ENCODE assay signal across 7 cellular contexts in genomic region chr16:34062620-34063253, GRCh38.
DNase-seq lines count a peak whose midpoint lies in the region; ATAC-seq, FAIRE-seq and TF ChIP-seq lines count a peak whose summit lies in the region.
"Not testable (repeated sequence)": the region's sequence is repeated elsewhere in the genome, so short reads cannot be mapped to it uniquely, and the experiment has no call there.

No MANE protein-coding gene starts in this region.

- not testable (repeated sequence) for H3K36me3 ChIP-seq in K562 (ENCODE audit: control insufficient read depth, insufficient read depth, low read length); lung (ENCODE audit: control insufficient read depth in 2 of 2, insufficient read depth in 2 of 2, low read length in 2 of 2)

- peaks cover 17% of the 10 kb centered on the region for H3K36me3 Mint-ChIP-seq in stimulated activated memory B cell treated with anti-CD40 and anti-IgM and Interleukin-4, amounts not matched to agents 10 μg/mL and 1 μg/mL and 100 μg/mL, for 72 hours

- FAIRE-seq in K562 (lab: Jason Lieb, UNC): not testable (repeated sequence)

- in situ Hi-C loops in K562 (cut with MboI): not testable (repeated sequence)

- WGBS in K562 (ENCODE audit: insufficient coverage, low coverage, missing lambda C conversion rate): 0% methylated on average over 4 of the region's 4 CpGs
- WGBS in lung, 2 donors: 62 to 65% methylated on average over 4 of the region's 4 CpGs

- not testable (repeated sequence) for H4K20me1 ChIP-seq in K562 (replicated peaks; ENCODE audit: control insufficient read depth, insufficient read depth, low read length)

- CTCF ChIA-PET in K562 (lab: Yijun Ruan, JAX; ENCODE audit: low intra/inter-chr PET ratio): not testable (repeated sequence)

- H3K27me3 Mint-ChIP-seq in stimulated activated memory B cell treated with anti-CD40 and anti-IgM and Interleukin-4, amounts not matched to agents 10 μg/mL and 1 μg/mL and 100 μg/mL, for 72 hours: not testable (repeated sequence)

- not testable (repeated sequence) for H3K9me3 ChIP-seq in K562 (replicated peaks; ENCODE audit: control insufficient read depth, insufficient read depth, low read depth, low read length)
- H3K9me3 ChIP-seq in lung (ENCODE audit: control insufficient read depth in 2 of 2, insufficient read depth in 1 of 2, low read length in 1 of 2): peaks cover 0 to 34% of the 10 kb centered on the region in 2 donors

- H3K9me3 Mint-ChIP-seq in stimulated activated memory B cell treated with anti-CD40 and anti-IgM and Interleukin-4, amounts not matched to agents 10 μg/mL and 1 μg/mL and 100 μg/mL, for 72 hours: peaks cover 44% of the 10 kb centered on the region

- not testable (repeated sequence) for H3K9ac ChIP-seq in K562 (ENCODE audit: insufficient read depth in 1 of 2, low read depth in 2 of 2, low read length in 2 of 2)

- POLR2A ChIA-PET in K562 (lab: Yijun Ruan, JAX): not testable (repeated sequence)

- not testable (repeated sequence) for H3K4me3 Mint-ChIP-seq in stimulated activated memory B cell treated with anti-CD40 and anti-IgM and Interleukin-4, amounts not matched to agents 10 μg/mL and 1 μg/mL and 100 μg/mL, for 72 hours

- not testable (repeated sequence) for H3K4me3 ChIP-seq in K562, lung

- H2AFZ ChIP-seq in K562 (ENCODE audit: low read depth, low read length): not testable (repeated sequence)

- not testable (repeated sequence) for TF ChIP-seq CTCF in K562 (IDR thresholded peaks at IDR 0.05 in 2 of 3, conservative IDR thresholded peaks at IDR 0.05 in 1 of 3; ENCODE audit: insufficient read depth in 2 of 3, low read depth in 1 of 3, low read length in 3 of 3); foreskin keratinocyte (conservative IDR thresholded peaks at IDR 0.05); lung (IDR thresholded peaks at IDR 0.05; ENCODE audit: control extremely low read depth, extremely low read depth)

- not testable (repeated sequence) for H3K4me2 ChIP-seq in K562 (ENCODE audit: insufficient read depth, low read length)

- not testable (repeated sequence) for TF ChIP-seq POLR2A in K562 (conservative IDR thresholded peaks at IDR 0.05)

- H3K27ac Mint-ChIP-seq in stimulated activated memory B cell treated with anti-CD40 and anti-IgM and Interleukin-4, amounts not matched to agents 10 μg/mL and 1 μg/mL and 100 μg/mL, for 72 hours: not testable (repeated sequence)

- not testable (repeated sequence) for TF ChIP-seq RAD21 in K562 (CRISPR knock-in tag; conservative IDR thresholded peaks at IDR 0.05 in 1 of 2, IDR thresholded peaks at IDR 0.05 in 1 of 2)

- H3K4me1 ChIP-seq in K562 (replicated peaks in 1 of 2; ENCODE audit: control insufficient read depth in 2 of 2, insufficient read depth in 2 of 2, low read length in 2 of 2); foreskin keratinocyte; lung (ENCODE audit: control insufficient read depth in 2 of 2, insufficient read depth in 2 of 2, low read length in 2 of 2): not testable (repeated sequence)

- H3K9me1 ChIP-seq in K562 (ENCODE audit: control insufficient read depth, insufficient read depth, low read length): not testable (repeated sequence)

- not testable (repeated sequence) for H3K4me1 Mint-ChIP-seq in stimulated activated memory B cell treated with anti-CD40 and anti-IgM and Interleukin-4, amounts not matched to agents 10 μg/mL and 1 μg/mL and 100 μg/mL, for 72 hours

- not testable (repeated sequence) for H3K27me3 ChIP-seq in K562 (ENCODE audit: control insufficient read depth in 2 of 2, insufficient read depth in 2 of 2, low read length in 2 of 2); foreskin keratinocyte; lung (ENCODE audit: control insufficient read depth, insufficient read depth)

- intact Hi-C loops in K562 (cut with micrococcal nuclease): not testable (repeated sequence)

- not testable (repeated sequence) for DNase-seq in K562 (ENCODE audit: extremely low read depth in 1 of 4, low spot score in 3 of 4); foreskin keratinocyte; lung (ENCODE audit: low spot score)
- peak; percentile 1 for DNase-seq in iPS DF 19.7 (ENCODE audit: low read depth, low spot score)

- TF ChIP-seq EP300 in K562 (IDR thresholded peaks at IDR 0.05; ENCODE audit: low read length): not testable (repeated sequence)

- not testable (repeated sequence) for H3K79me2 ChIP-seq in K562 (ENCODE audit: control insufficient read depth, insufficient read depth, low read length)

- ATAC-seq in GM19324 (IDR thresholded peaks at IDR 0.05; ENCODE audit: low FRiP score, unreplicated experiment): peak; percentile 68
- peak; percentile 70 for ATAC-seq in HG02938 (IDR thresholded peaks at IDR 0.05; ENCODE audit: unreplicated experiment)
- ATAC-seq in K562: peak; percentile 25; the same call in 1 of the 3 replicates
- peak; percentile 66 for ATAC-seq in foreskin keratinocyte
- peak; percentile 57 for ATAC-seq in lung (ENCODE audit: insufficient read depth, low FRiP score)
- peak; percentile 72 for ATAC-seq in stimulated activated memory B cell treated with anti-CD40 and anti-IgM and Interleukin-4, amounts not matched to agents 10 μg/mL and 1 μg/mL and 100 μg/mL, for 72 hours

- H3K27ac ChIP-seq in K562 (ENCODE audit: extremely low read depth, low read depth, low read length); foreskin keratinocyte; lung (ENCODE audit: low read depth in 1 of 2, low read length in 1 of 2): not testable (repeated sequence)

- BruUV-seq in K562 (replicated peaks; lab: Mats Ljungman, UMichigan): not testable (repeated sequence)
